19 cellular contexts compared by ENCODE assay signal in the genomic region with DNA sequence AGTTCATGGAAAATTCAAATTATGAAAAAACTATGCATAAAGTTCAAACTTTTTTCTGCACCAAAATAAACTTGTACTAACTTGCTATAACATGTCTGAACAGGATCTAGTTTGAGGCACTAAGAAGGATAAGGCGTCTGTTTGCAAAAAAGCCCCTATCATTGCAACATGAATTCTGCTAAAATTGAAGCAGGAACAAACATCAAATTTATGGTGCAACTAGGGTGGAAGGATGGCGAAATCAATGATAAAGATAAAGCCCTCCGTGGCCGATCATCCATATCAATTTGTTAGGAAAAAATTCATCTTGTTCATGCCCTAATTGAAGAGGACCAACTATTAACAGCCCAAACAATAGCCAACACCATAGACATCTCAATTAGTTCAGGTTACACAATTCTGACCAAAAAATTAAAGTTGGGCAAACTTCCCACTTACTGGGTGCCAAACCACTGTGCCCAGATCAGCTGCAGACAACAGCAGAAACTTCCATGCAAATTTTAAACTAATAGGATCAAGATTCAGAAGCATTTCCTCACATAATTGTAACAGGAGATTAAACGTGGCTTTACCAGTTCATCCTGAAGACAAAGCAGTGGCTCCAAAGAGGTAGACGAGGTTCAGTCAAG. TPM values are rescaled to one million over a fixed set of nuclear protein-coding genes. Genes with fewer than 3 reads are reported as not detected.
A peak's percentile ranks its signal among the peaks of the same experiment; 100 is the strongest.
DNase-seq lines count a peak whose midpoint lies in the region; TF ChIP-seq lines count a peak whose summit lies in the region.
"Had no signal": no experiment of that assay in that cellular context is flagged by ENCODE, and none has a peak within 500 bp of the region (broad histone marks: within the 10 kb centered on the region; RNA-seq: fewer than 3 reads in every experiment).

No MANE protein-coding gene starts in this region.

- DNase-seq in A673 (ENCODE audit: low spot score), result peak; percentile 60
- peak; percentile 73 for DNase-seq in NOMO-1 treated with DMSO at 0.1 percent for 48 hours (lab: John Stamatoyannopoulos, UW; ENCODE audit: unreplicated experiment)
- peak; percentile 9 for DNase-seq in coronary artery (ENCODE audit: low spot score)
- DNase-seq in RKO (ENCODE audit: low spot score), result no peak
- DNase-seq in DMS79 treated with DMSO at 0.1 percent for 48 hours (lab: John Stamatoyannopoulos, UW), result no peak
- DNase-seq in NCI-H1417 treated with DMSO at 0.1 percent for 48 hours (lab: John Stamatoyannopoulos, UW), result no peak
- DNase-seq in NCI-H345 treated with DMSO at 0.1 percent for 48 hours (lab: John Stamatoyannopoulos, UW; ENCODE audit: unreplicated experiment), result no peak
- DNase-seq: activated CD4-positive, alpha-beta T cell treated with anti-CD3 and anti-CD28 coated beads, Interleukin-2, amount 10 ng/mL, durations not matched to agents 7 days and 5 days; gastrocnemius medialis; IMR-90; left lung; NCI-H2107; NCI-H748 treated with DMSO at 0.1 percent for 48 hours had no signal

- intact Hi-C loops in A673 (cut with micrococcal nuclease; ENCODE audit: unreplicated experiment), result no loop called here

- H3K36me3 ChIP-seq in A673 (ENCODE audit: insufficient read depth, low read length, poor library complexity, severe bottlenecking), result no peaks in the 10 kb centered on the region
- H3K36me3 ChIP-seq in BLaER1 treated with 17β-estradiol and CSF1 and Interleukin-3, amounts not matched to agents 10 nM and 100 nM, result peaks cover 0 to 58% (median 0%) of the 10 kb centered on the region in 11 experiments; a peak in 9 of 22 replicates
- H3K36me3 ChIP-seq: ascending aorta, BLaER1, gastrocnemius medialis, left lung, thoracic aorta had no signal

- no peaks in the 10 kb centered on the region for H3K27me3 ChIP-seq in A673 (replicated peaks; ENCODE audit: insufficient read depth, low read depth, low read length, poor library complexity)
- H3K27me3 ChIP-seq in BLaER1 treated with 17β-estradiol and CSF1 and Interleukin-3, amounts not matched to agents 10 nM and 100 nM, result no peaks in the 10 kb centered on the region
- H3K27me3 ChIP-seq: ascending aorta, BLaER1, gastrocnemius medialis, left lung had no signal

- peaks cover 0 to 29% (median 0%) of the 10 kb centered on the region in 11 experiments; a peak in 4 of 22 replicates for H4K20me1 ChIP-seq in BLaER1 treated with 17β-estradiol and CSF1 and Interleukin-3, amounts not matched to agents 10 nM and 100 nM
- H4K20me1 ChIP-seq: BLaER1 had no signal

- no TSS peak for BruUV-seq in A673 (replicated peaks; lab: Mats Ljungman, UMichigan)

- H3K27ac ChIP-seq in A673 (ENCODE audit: low read depth, low read length, poor library complexity, severe bottlenecking) (no peak overlapping the region), coronary artery (no peak overlapping the region)
- peak overlapping the region in 4 of 11 experiments; percentile 4 to 13 (median 7); a peak in 6 of 22 replicates for H3K27ac ChIP-seq in BLaER1 treated with 17β-estradiol and CSF1 and Interleukin-3, amounts not matched to agents 10 nM and 100 nM
- H3K27ac ChIP-seq: ascending aorta, BLaER1, epithelial cell of prostate, gastrocnemius medialis, left lung, parathyroid adenoma, thoracic aorta had no signal

- peaks cover under 1% of the 10 kb centered on the region for H3K9me3 ChIP-seq in A673 (ENCODE audit: low read depth, low read length, poor library complexity, severe bottlenecking)
- peaks cover 0 to 25% (median 9%) of the 10 kb centered on the region in 11 experiments; a peak in 15 of 22 replicates for H3K9me3 ChIP-seq in BLaER1 treated with 17β-estradiol and CSF1 and Interleukin-3, amounts not matched to agents 10 nM and 100 nM (replicated peaks in 1 of 11)
- H3K9me3 ChIP-seq: ascending aorta, BLaER1, gastrocnemius medialis, left lung had no signal

- POLR2A ChIA-PET in A673 (lab: Charles Lee; ENCODE audit: low non-redundant PET), result no interaction called here

- TF ChIP-seq CTCF in A673 (conservative IDR thresholded peaks at IDR 0.05; ENCODE audit: low read depth, low read length) (no peak), coronary artery (IDR thresholded peaks at IDR 0.05) (no peak)

- CTCF ChIA-PET in A673 (lab: Charles Lee), result no interaction called here

- H3K4me3 ChIP-seq in A673 (ENCODE audit: low read depth, low read length, poor library complexity, severe bottlenecking) (no peak overlapping the region), coronary artery (no peak overlapping the region)
- H3K4me3 ChIP-seq in BLaER1 treated with 17β-estradiol and CSF1 and Interleukin-3, amounts not matched to agents 10 nM and 100 nM, result no peak overlapping the region
- H3K4me3 ChIP-seq: ascending aorta, BLaER1, gastrocnemius medialis, left lung, thoracic aorta had no signal

- H3K9ac ChIP-seq in BLaER1 treated with 17β-estradiol and CSF1 and Interleukin-3, amounts not matched to agents 10 nM and 100 nM, result no peak overlapping the region
- H3K9ac ChIP-seq: BLaER1, parathyroid adenoma had no signal

- H3K4me1 ChIP-seq in A673 (ENCODE audit: insufficient read depth, low read length, poor library complexity, severe bottlenecking), result peaks cover 9% of the 10 kb centered on the region
- peaks cover 0 to 48% (median 10%) of the 10 kb centered on the region in 10 experiments; a peak in 13 of 20 replicates for H3K4me1 ChIP-seq in BLaER1 treated with 17β-estradiol and CSF1 and Interleukin-3, amounts not matched to agents 10 nM and 100 nM
- H3K4me1 ChIP-seq: ascending aorta, BLaER1, gastrocnemius medialis, parathyroid adenoma had no signal

- H3K4me2 ChIP-seq in BLaER1 treated with 17β-estradiol and CSF1 and Interleukin-3, amounts not matched to agents 10 nM and 100 nM, result peak overlapping the region in 8 of 11 experiments; percentile 20 to 66 (median 38); a peak in 15 of 22 replicates
- H3K4me2 ChIP-seq: BLaER1 had no signal

RNA-seq across cellular contexts. Expression of a gene that starts 12.9 kb away (rescaled TPM):
- 0.19 and 0.39 TPM in 2 replicates for total RNA-seq in A673 (2021)

Comparison
In these comparisons a context has a peak if more than half of its experiments do, and no peak if none do; other contexts are left out.
1. DNase-seq: peak in A673 (single experiment), NOMO-1 treated with DMSO at 0.1 percent for 48 hours (single experiment) and coronary artery (single experiment); none in RKO (single experiment), DMS79 treated with DMSO at 0.1 percent for 48 hours (single experiment), NCI-H1417 treated with DMSO at 0.1 percent for 48 hours (single experiment) and NCI-H345 treated with DMSO at 0.1 percent for 48 hours (single experiment).